In the genomic region with DNA sequence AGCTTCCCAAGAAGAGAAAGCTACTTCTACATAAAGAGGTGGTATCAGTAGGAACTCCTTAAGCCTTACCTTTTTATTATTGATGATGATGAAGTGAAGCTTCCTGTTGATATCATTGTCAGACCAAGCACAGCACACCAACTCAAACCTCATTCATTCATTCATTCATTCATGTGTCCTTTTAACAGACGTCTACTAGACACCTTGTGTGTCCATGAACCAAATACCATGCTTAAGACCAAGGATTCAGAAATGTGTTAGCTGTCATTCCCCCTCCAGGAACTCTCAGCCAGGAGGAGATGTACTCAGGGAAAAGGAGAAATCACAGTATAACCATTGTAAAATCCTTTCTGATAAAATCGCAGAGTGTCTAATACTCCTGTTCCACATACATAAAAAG, we compare ENCODE assay signal across 10 cellular contexts.
DNase-seq lines count a peak whose midpoint lies in the region; ATAC-seq, FAIRE-seq and TF ChIP-seq lines count a peak whose summit lies in the region.
"Had no signal": no experiment of that assay in that cellular context is flagged by ENCODE, and none has a peak within 500 bp of the region (broad histone marks: within the 10 kb centered on the region; RNA-seq: fewer than 3 reads in every experiment).

No MANE protein-coding gene starts in this region.

- H3K4me1 ChIP-seq in adipocyte (ENCODE audit: control insufficient read depth, insufficient read depth, low read length) (peaks cover 19% of the 10 kb centered on the region), pancreas (peaks cover 13 to 31% (median 23%) of the 10 kb centered on the region in 3 donors), upper lobe of left lung (peaks cover 17 to 38% (median 22%) of the 10 kb centered on the region in 4 donors)

- no peak for TF ChIP-seq EP300 in upper lobe of left lung (IDR thresholded peaks at IDR 0.05)

- TF ChIP-seq CTCF in fibroblast of pulmonary artery (IDR thresholded peaks at IDR 0.05; ENCODE audit: low read length, missing control alignments) (no peak), pancreas (IDR thresholded peaks at IDR 0.05) (no peak), upper lobe of left lung (IDR thresholded peaks at IDR 0.05) (no peak)

- no peak for TF ChIP-seq POLR2A in upper lobe of left lung (IDR thresholded peaks at IDR 0.05)

- 36 to 41% methylated on average over 2 of the region's 2 CpGs for WGBS in pancreas, 2 donors
- 68 to 76% methylated on average over 2 of the region's 2 CpGs for WGBS in upper lobe of left lung, 2 donors

- peak in 3 of 4 donors; percentile 1 to 6 (median 1) for ATAC-seq in pancreas
- ATAC-seq in upper lobe of left lung (ENCODE audit: low FRiP score in 2 of 2): no peak
- no peak for ATAC-seq in GM19395 (IDR thresholded peaks at IDR 0.05; ENCODE audit: unreplicated experiment)
- ATAC-seq in HG03520 (IDR thresholded peaks at IDR 0.05; ENCODE audit: unreplicated experiment): no peak

- H3K4me3 ChIP-seq in adipocyte (ENCODE audit: low read length): peak overlapping the region; percentile 32
- H3K4me3 ChIP-seq in fibroblast of pulmonary artery (replicated peaks; ENCODE audit: low read depth, low read length): peak overlapping the region; percentile 34
- H3K4me3 ChIP-seq in pancreas: peak overlapping the region in 2 of 4 donors; percentile 13 to 39
- H3K4me3 ChIP-seq in upper lobe of left lung: no peak overlapping the region

- peak overlapping the region; percentile 76 for H3K9ac ChIP-seq in adipocyte (ENCODE audit: low read length)

- H3K36me3 ChIP-seq in adipocyte (ENCODE audit: control insufficient read depth, insufficient read depth, low read length, severe bottlenecking): no peaks in the 10 kb centered on the region
- H3K36me3 ChIP-seq in pancreas: no peaks in the 10 kb centered on the region
- no peaks in the 10 kb centered on the region for H3K36me3 ChIP-seq in upper lobe of left lung

- H3K9me3 ChIP-seq in adipocyte (ENCODE audit: control insufficient read depth, low read length) (no peaks in the 10 kb centered on the region), pancreas (no peaks in the 10 kb centered on the region), upper lobe of left lung (no peaks in the 10 kb centered on the region)

- H3K27me3 ChIP-seq in adipocyte (replicated peaks; ENCODE audit: control insufficient read depth, insufficient read depth, low read length): no peaks in the 10 kb centered on the region
- no peaks in the 10 kb centered on the region for H3K27me3 ChIP-seq in pancreas
- H3K27me3 ChIP-seq in upper lobe of left lung: no peaks in the 10 kb centered on the region

- intact Hi-C loops in pancreas (cut with DNase I): no loop called here

- FAIRE-seq in pancreas (lab: Jason Lieb, UNC): no peak

- DNase-seq in adipocyte (ENCODE audit: low read depth): no peak
- no peak for DNase-seq in fibroblast of pulmonary artery (ENCODE audit: low read depth)
- DNase-seq in pancreas: no peak
- no peak for DNase-seq in upper lobe of left lung
- DNase-seq in NCI-H187 treated with DMSO at 0.1 percent for 48 hours (lab: John Stamatoyannopoulos, UW): no peak
- DNase-seq: activated CD8-positive, alpha-beta memory T cell treated with anti-CD3 and anti-CD28 coated beads, Interleukin-2, amount 50 U/mL, for 4 hours; DMS79 treated with DMSO at 0.1 percent for 48 hours; NCI-H1930 had no signal

- H3K27ac ChIP-seq in pancreas: peak overlapping the region; percentile 87 to 97 (median 92)
- H3K27ac ChIP-seq in upper lobe of left lung: peak overlapping the region; percentile 83 to 92 (median 86)

Comparison
In these comparisons a context has a peak if more than half of its experiments do, and no peak if none do; other contexts are left out.
1. H3K4me3 ChIP-seq: peak in adipocyte (single experiment) and fibroblast of pulmonary artery (single experiment); none in upper lobe of left lung (0 of 4).
2. ATAC-seq: peak in pancreas (3 of 4); none in upper lobe of left lung (0 of 2), GM19395 (single experiment) and HG03520 (single experiment).